ENCODE assay signal across 8 cellular contexts in genomic region chr17:35879748-35880654, GRCh38. TPM values are rescaled to one million over a fixed set of nuclear protein-coding genes. Genes with fewer than 3 reads are reported as not detected.
A peak's percentile ranks its signal among the peaks of the same experiment; 100 is the strongest.
DNase-seq lines count a peak whose midpoint lies in the region; ATAC-seq, FAIRE-seq and TF ChIP-seq lines count a peak whose summit lies in the region.

TSS of gene CCL5 (minus strand) at chr17:35880360.

- ATAC-seq in HG03060 (IDR thresholded peaks at IDR 0.05; ENCODE audit: low read depth, unreplicated experiment), result peak; percentile 90

- no peak for TF ChIP-seq CTCF in endothelial cell of umbilical vein (IDR thresholded peaks at IDR 0.05; ENCODE audit: extremely low read depth in 1 of 2, insufficient read depth in 1 of 2, low read depth in 1 of 2, low read length in 2 of 2)

- no peak for FAIRE-seq in endothelial cell of umbilical vein (lab: Jason Lieb, UNC)

- POLR2A ChIA-PET in endothelial cell of umbilical vein (lab: Charles Lee), result no interaction called here

- no peaks in the 10 kb centered on the region for H3K79me2 ChIP-seq in endothelial cell of umbilical vein (ENCODE audit: control insufficient read depth, insufficient read depth, low read length)

- CTCF ChIA-PET in endothelial cell of umbilical vein (lab: Charles Lee), result no interaction called here

- no peak within 1 kb of the TSS for H3K27ac ChIP-seq in endothelial cell of umbilical vein (ENCODE audit: insufficient read depth, low read depth, low read length)

- no peak within 1 kb of the TSS for H3K9ac ChIP-seq in endothelial cell of umbilical vein (replicated peaks; ENCODE audit: extremely low read depth, insufficient read depth, low read length)

- peaks cover 26% of the 10 kb centered on the region for H3K4me1 ChIP-seq in endothelial cell of umbilical vein (ENCODE audit: control insufficient read depth, extremely low read depth, insufficient read depth, low read length)

- no peaks in the 10 kb centered on the region for H3K36me3 ChIP-seq in endothelial cell of umbilical vein (ENCODE audit: control insufficient read depth in 2 of 2, extremely low read depth in 1 of 2, insufficient read depth in 2 of 2, low read length in 2 of 2)

- peak within 1 kb of the TSS; percentile 35 for H2AFZ ChIP-seq in endothelial cell of umbilical vein (ENCODE audit: low read depth, low read length)

- H3K4me2 ChIP-seq in endothelial cell of umbilical vein (ENCODE audit: insufficient read depth, low read length), result no peak within 1 kb of the TSS

- dilution Hi-C loops in endothelial cell of umbilical vein (cut with MboI; ENCODE audit: extremely low pct_ligation_motif_present, low sequenced_read_pairs), result no loop called here

- H4K20me1 ChIP-seq in endothelial cell of umbilical vein (replicated peaks; ENCODE audit: control insufficient read depth, extremely low read depth, insufficient read depth, low read length), result no peaks in the 10 kb centered on the region

- intact Hi-C loops in endothelial cell of umbilical vein (cut with micrococcal nuclease), result no loop called here

- H3K9me3 ChIP-seq in endothelial cell of umbilical vein (replicated peaks; ENCODE audit: control insufficient read depth, insufficient read depth, low read length), result no peaks in the 10 kb centered on the region

- no peak for TF ChIP-seq POLR2A in endothelial cell of umbilical vein (IDR thresholded peaks at IDR 0.05; ENCODE audit: low read depth, low read length)

- BruUV-seq in endothelial cell of umbilical vein (replicated peaks; lab: Mats Ljungman, UMichigan), result no TSS peak

- H3K27me3 ChIP-seq in endothelial cell of umbilical vein (ENCODE audit: control insufficient read depth in 2 of 2, insufficient read depth in 2 of 2, low read length in 2 of 2), result no peaks in the 10 kb centered on the region

- no peaks in the 10 kb centered on the region for H3K9me1 ChIP-seq in endothelial cell of umbilical vein (replicated peaks; ENCODE audit: control insufficient read depth, extremely low read depth, insufficient read depth, low read length)

- H3K4me3 ChIP-seq in endothelial cell of umbilical vein (replicated peaks in 1 of 3; ENCODE audit: insufficient read depth in 1 of 3, low read depth in 1 of 3, low read length in 3 of 3), result no peak within 1 kb of the TSS

- DNase-seq in stimulated activated CD4-positive, alpha-beta T cell treated with anti-CD3 and anti-CD28 coated beads, Interleukin-2, amount 100 ng/mL, for 24 hours, result peak; percentile 28 to 30
- no peak for DNase-seq in stimulated activated CD4-positive, alpha-beta T cell treated with anti-CD3 and anti-CD28 coated beads, Interleukin-4, amount 100 ng/mL, for 4 hours
- DNase-seq in T-helper 1 cell (peak; percentile 26 to 84 (median 52)), endothelial cell of umbilical vein (ENCODE audit: low read depth, low spot score) (no peak), HUDEP-2 (lab: John Stamatoyannopoulos, UW; ENCODE audit: unreplicated experiment in 76 of 76) (no peak), nucleus accumbens (lab: John Stamatoyannopoulos, UW) (no peak), DMS79 (lab: John Stamatoyannopoulos, UW) (no peak)

TF ChIP-seq in endothelial cell of umbilical vein, 7 proteins besides CTCF, POLR2A, EP300 and RAD21:
- TF ChIP-seq MYC (IDR thresholded peaks at IDR 0.05; ENCODE audit: low read depth, low read length) (no peak), EZH2 (IDR thresholded peaks at IDR 0.05; ENCODE audit: borderline replicate concordance, low read depth, low read length, severe bottlenecking) (no peak), JUN (IDR thresholded peaks at IDR 0.05; ENCODE audit: borderline replicate concordance, insufficient read depth, insufficient read length, low read depth) (no peak), FOS (IDR thresholded peaks at IDR 0.05; ENCODE audit: borderline replicate concordance, insufficient read depth, low read length) (no peak), MAX (IDR thresholded peaks at IDR 0.05; ENCODE audit: insufficient read depth, insufficient read length) (no peak), POLR2AphosphoS5 (IDR thresholded peaks at IDR 0.05; ENCODE audit: insufficient read depth, low read depth, low read length) (no peak), GATA2 (IDR thresholded peaks at IDR 0.05; ENCODE audit: insufficient read depth, insufficient read length, low read depth, low read length) (no peak)
TF ChIP-seq in endothelial cell of umbilical vein: peak in this region for 0.

RNA-seq across cellular contexts. Expression of gene CCL5, which starts in this region (rescaled TPM):
- not detected in 2 replicates for total RNA-seq in endothelial cell of umbilical vein
- not detected in 2 replicates for polyA plus RNA-seq in endothelial cell of umbilical vein
- polyA plus RNA-seq in endothelial cell of umbilical vein (2011; cell fraction: cytosol; rRNA removed), result not detected in 2 replicates
- not detected in 2 replicates for polyA plus RNA-seq in endothelial cell of umbilical vein (2011; cell fraction: nucleus; rRNA removed)
- polyA plus RNA-seq in endothelial cell of umbilical vein (2012), result 0.15 and 0.20 TPM in 2 replicates
- 0.28 TPM in 1 of 2 replicates, not detected in the other for polyA minus RNA-seq in endothelial cell of umbilical vein
- not detected for polyA minus RNA-seq in endothelial cell of umbilical vein (2011; cell fraction: cytosol; rRNA and poly(A)+ RNA removed)
- polyA minus RNA-seq in endothelial cell of umbilical vein (2011; cell fraction: nucleus; rRNA and poly(A)+ RNA removed), result 0.34 TPM in 1 of 2 replicates, not detected in the other

Comparison
In these comparisons a context has a peak if more than half of its experiments do, and no peak if none do; other contexts are left out.
1. DNase-seq: peak in stimulated activated CD4-positive, alpha-beta T cell treated with anti-CD3 and anti-CD28 coated beads, Interleukin-2, amount 100 ng/mL, for 24 hours (2 of 2) and T-helper 1 cell (5 of 5); none in stimulated activated CD4-positive, alpha-beta T cell treated with anti-CD3 and anti-CD28 coated beads, Interleukin-4, amount 100 ng/mL, for 4 hours (0 of 2), endothelial cell of umbilical vein (single experiment), HUDEP-2 (0 of 76), nucleus accumbens (0 of 56) and DMS79 (single experiment).